Comparison of ENCODE assay signal across 26 cellular contexts in genomic region chr5:92421937-92422336, GRCh38.
DNase-seq lines count a peak whose midpoint lies in the region; ATAC-seq and TF ChIP-seq lines count a peak whose summit lies in the region.
"Had no signal": no experiment of that assay in that cellular context is flagged by ENCODE, and none has a peak within 500 bp of the region (broad histone marks: within the 10 kb centered on the region; RNA-seq: fewer than 3 reads in every experiment).

No MANE protein-coding gene starts in this region.

- H3K9me2 ChIP-seq in HCT116 (ENCODE audit: insufficient read depth) = no peaks in the 10 kb centered on the region

- no peak overlapping the region for H3K27ac ChIP-seq in HCT116 (ENCODE audit: low read depth, low read length)
- H3K27ac ChIP-seq in right cardiac atrium (ENCODE audit: low read length) = no peak overlapping the region
- H3K27ac ChIP-seq: KMS-11, lower lobe of right lung, RWPE1, sigmoid colon, tibial artery had no signal

- H4K20me1 ChIP-seq in HCT116 (ENCODE audit: insufficient read depth) = no peaks in the 10 kb centered on the region

- H3K4me3 ChIP-seq in HCT116 (replicated peaks in 1 of 2; ENCODE audit: low read depth in 1 of 2, low read length in 2 of 2) = no peak overlapping the region
- no peak overlapping the region for H3K4me3 ChIP-seq in right cardiac atrium (ENCODE audit: low read length)
- H3K4me3 ChIP-seq: lower lobe of right lung, sigmoid colon, tibial artery had no signal

- POLR2A ChIA-PET in HCT116 (lab: Charles Lee) = no interaction called here

- H2AFZ ChIP-seq in HCT116 (ENCODE audit: low read depth, low read length, poor library complexity, severe bottlenecking) = no peak overlapping the region

- no peak overlapping the region for H3K4me2 ChIP-seq in HCT116 (ENCODE audit: low read length)
- H3K4me2 ChIP-seq: KMS-11 had no signal

- H3K9me3 ChIP-seq in HCT116 (ENCODE audit: control insufficient read depth in 1 of 2, insufficient read depth in 1 of 2, low read depth in 1 of 2, low read length in 2 of 2) (peaks cover 0 to 18% of the 10 kb centered on the region in 2 experiments; a peak in 3 of 4 replicates), right cardiac atrium (ENCODE audit: control insufficient read depth, low read length) (no peaks in the 10 kb centered on the region)
- H3K9me3 ChIP-seq: lower lobe of right lung, sigmoid colon, tibial artery had no signal

- no peaks in the 10 kb centered on the region for H3K27me3 ChIP-seq in HCT116 (ENCODE audit: insufficient read depth, low read length)
- H3K27me3 ChIP-seq in right cardiac atrium (ENCODE audit: control insufficient read depth, insufficient read depth) = no peaks in the 10 kb centered on the region
- H3K27me3 ChIP-seq: sigmoid colon, tibial artery had no signal

- peak; percentile 4 for DNase-seq in ACHN
- peak; percentile 31 for DNase-seq in HCT116 (ENCODE audit: low read depth, low spot score)
- DNase-seq in amniotic epithelial cell (ENCODE audit: low read depth) = peak; percentile 24
- peak; percentile 2 for DNase-seq in kidney tubule cell (ENCODE audit: low spot score)
- DNase-seq in right cardiac atrium = no peak
- DNase-seq: activated CD4-positive, alpha-beta T cell treated with anti-CD3 and anti-CD28 coated beads for 1 hour; activated CD8-positive, alpha-beta T cell treated with anti-CD3 and anti-CD28 coated beads, Interleukin-2, amount 10 ng/mL, durations not matched to agents 7 days and 5 days; activated gamma-delta T cell; activated T-cell treated with anti-CD3 and anti-CD28 coated beads for 4 hours; AML-193; CD4-positive, alpha-beta memory T cell; GDM1; GOT3; islet precursor cell; lower lobe of right lung; NCI-H1048; NCI-H2029 treated with DMSO at 0.1 percent for 48 hours; NCI-H510A; sigmoid colon; stimulated activated CD4-positive, alpha-beta T cell treated with anti-CD3 and anti-CD28 coated beads, Interleukin-15, amount 100 ng/mL, for 24 hours; stimulated activated naive CD8-positive, alpha-beta T cell treated with anti-CD3 and anti-CD28 coated beads, Interleukin-15, amount 100 ng/mL, for 72 hours; tibial artery had no signal

- TF ChIP-seq RAD21 in HCT116 (IDR thresholded peaks at IDR 0.05; ENCODE audit: low read depth) = no peak

- BruUV-seq in HCT116 (replicated peaks; lab: Mats Ljungman, UMichigan) = no TSS peak

- 63% methylated on average over 1 of the region's 1 CpG for whole genome bisulfite sequencing in right cardiac atrium

- no peaks in the 10 kb centered on the region for H3K79me2 ChIP-seq in HCT116 (ENCODE audit: insufficient read depth, low read length)

- H3K36me3 ChIP-seq in HCT116 (ENCODE audit: control insufficient read depth in 1 of 2, insufficient read depth in 2 of 2, low read length in 2 of 2) = no peaks in the 10 kb centered on the region
- H3K36me3 ChIP-seq: lower lobe of right lung, sigmoid colon, tibial artery had no signal

- no peak overlapping the region for H3K9ac ChIP-seq in HCT116 (ENCODE audit: low read length)
- H3K9ac ChIP-seq: KMS-11 had no signal

- RAD21 ChIA-PET in HCT116 (lab: Charles Lee; ENCODE audit: low non-redundant PET in 1 of 2, low total read pairs in 2 of 2, uncharacterized antibody in 2 of 2, unreplicated experiment in 2 of 2) = no interaction called here

- no peak for TF ChIP-seq POLR2A in HCT116 (IDR thresholded peaks at IDR 0.05; ENCODE audit: borderline replicate concordance, extremely low read depth, insufficient read depth, insufficient read length)

- H3K4me1 ChIP-seq in HCT116 (ENCODE audit: control insufficient read depth in 1 of 2, insufficient read depth in 2 of 2, low read length in 2 of 2) = no peaks in the 10 kb centered on the region
- H3K4me1 ChIP-seq in right cardiac atrium (ENCODE audit: control insufficient read depth, insufficient read depth, low read length) = no peaks in the 10 kb centered on the region
- H3K4me1 ChIP-seq: lower lobe of right lung, sigmoid colon, tibial artery had no signal

- no peak for TF ChIP-seq CTCF in HCT116 (IDR thresholded peaks at IDR 0.05 in 2 of 3, conservative IDR thresholded peaks at IDR 0.05 in 1 of 3; ENCODE audit: borderline replicate concordance in 1 of 3, insufficient read depth in 1 of 3, low read depth in 2 of 3, low read length in 2 of 3)

- no peak for ATAC-seq in HCT116
- ATAC-seq in GM18861 (IDR thresholded peaks at IDR 0.05; ENCODE audit: unreplicated experiment) = no peak
- no peak for ATAC-seq in HG02759 (IDR thresholded peaks at IDR 0.05; ENCODE audit: unreplicated experiment)
- no peak for ATAC-seq in right cardiac atrium
- ATAC-seq: activated CD8-positive, alpha-beta T cell treated with anti-CD3 and anti-CD28 coated beads, Interleukin-2, amount 10 ng/mL, durations not matched to agents 7 days and 5 days; lower lobe of right lung; stimulated activated naive CD8-positive, alpha-beta T cell treated with anti-CD3 and anti-CD28 coated beads, Interleukin-15, amount 100 ng/mL, for 72 hours had no signal

- CTCF ChIA-PET in HCT116 (lab: Charles Lee) = no interaction called here

- intact Hi-C loops in HCT116 (cut with micrococcal nuclease) (no loop called here), right cardiac atrium (cut with DNase I) (no loop called here)

- in situ Hi-C loops in ACHN (cut with HindIII; ENCODE audit: low pct_ligation_motif_present, low pct_unique_long_range_greater_than_20kb, low sequenced_read_pairs) = no loop called here

TF ChIP-seq in HCT116, 20 proteins besides CTCF, POLR2A, EP300 and RAD21:
- TF ChIP-seq EZH2 (IDR thresholded peaks at IDR 0.05) = no peak
- no peak for TF ChIP-seq ATF3 (IDR thresholded peaks at IDR 0.05)
- no peak for TF ChIP-seq JUND (IDR thresholded peaks at IDR 0.05)
- TF ChIP-seq FOSL1 (IDR thresholded peaks at IDR 0.05; ENCODE audit: low read depth) = no peak
- peak; percentile 36; the same call in 1 of the 2 replicates for TF ChIP-seq CBX3 (IDR thresholded peaks at IDR 0.05; ENCODE audit: low read depth)
- no peak for TF ChIP-seq POLR2AphosphoS5 (IDR thresholded peaks at IDR 0.05; ENCODE audit: low read depth, low read length)

Comparison
In these comparisons a context has a peak if more than half of its experiments do, and no peak if none do; other contexts are left out.
1. DNase-seq: peak in ACHN (single experiment), HCT116 (single experiment), amniotic epithelial cell (single experiment) and kidney tubule cell (single experiment); none in right cardiac atrium (0 of 3).